ENCODE assay signal across 25 cellular contexts in genomic region chr2:60659026-60659425, GRCh38.
A peak's percentile ranks its signal among the peaks of the same experiment; 100 is the strongest.
DNase-seq lines count a peak whose midpoint lies in the region; ATAC-seq and TF ChIP-seq lines count a peak whose summit lies in the region.
"Had no signal": no experiment of that assay in that cellular context is flagged by ENCODE, and none has a peak within 500 bp of the region (broad histone marks: within the 10 kb centered on the region; RNA-seq: fewer than 3 reads in every experiment).

No MANE protein-coding gene starts in this region.

- peak; percentile 7 for DNase-seq in DMS53 (lab: John Stamatoyannopoulos, UW)
- no peak for DNase-seq in DMS53 treated with DMSO at 0.1 percent for 48 hours (lab: John Stamatoyannopoulos, UW; ENCODE audit: unreplicated experiment)
- DNase-seq in Karpas-422, result peak; percentile 65
- no peak for DNase-seq in WERI-Rb-1
- no peak for DNase-seq in osteoblast (ENCODE audit: insufficient read length, low spot score, missing footprints)
- DNase-seq in NCI-H226, result no peak
- DNase-seq in UCSD-AML1 (lab: John Stamatoyannopoulos, UW; ENCODE audit: unreplicated experiment), result no peak
- DNase-seq: 8988T; Caco-2; effector CD4-positive, alpha-beta T cell; foreskin keratinocyte; immature natural killer cell; IMR-90; left ventricle myocardium inferior; midbrain; MM.1S; NCI-H1436; NCI-H526 treated with DMSO at 0.1 percent for 48 hours; OCI-M1; stimulated activated CD8-positive, alpha-beta memory T cell treated with anti-CD3 and anti-CD28 coated beads, Interleukin-4, amount 100 ng/mL, for 48 hours; upper lobe of left lung had no signal

- no peaks in the 10 kb centered on the region for H4K20me1 ChIP-seq in Karpas-422 (ENCODE audit: insufficient read depth, low read depth, low read length)
- no peaks in the 10 kb centered on the region for H4K20me1 ChIP-seq in osteoblast (ENCODE audit: insufficient read depth, low read length)

- H3K79me2 ChIP-seq in Karpas-422 (ENCODE audit: low read length), result no peaks in the 10 kb centered on the region
- no peaks in the 10 kb centered on the region for H3K79me2 ChIP-seq in osteoblast (ENCODE audit: insufficient read depth, low read length)
- H3K79me2 ChIP-seq: hepatocyte, parathyroid adenoma had no signal

- H3K9me3 ChIP-seq in Karpas-422 (ENCODE audit: low read length), result no peaks in the 10 kb centered on the region
- no peaks in the 10 kb centered on the region for H3K9me3 ChIP-seq in WERI-Rb-1 (ENCODE audit: severe bottlenecking)
- no peaks in the 10 kb centered on the region for H3K9me3 ChIP-seq in osteoblast (ENCODE audit: low read depth, low read length)
- H3K9me3 ChIP-seq: upper lobe of left lung had no signal

- no peak overlapping the region for H3K4me2 ChIP-seq in Karpas-422 (ENCODE audit: low read depth, low read length, poor library complexity, severe bottlenecking)
- no peak overlapping the region for H3K4me2 ChIP-seq in osteoblast (ENCODE audit: insufficient read depth, low read length)
- H3K4me2 ChIP-seq: hepatocyte had no signal

- no peak for ATAC-seq in GM19452 (IDR thresholded peaks at IDR 0.05; ENCODE audit: unreplicated experiment)
- ATAC-seq: foreskin keratinocyte had no signal

- H2AFZ ChIP-seq in Karpas-422 (ENCODE audit: low read length), result no peak overlapping the region
- no peak overlapping the region for H2AFZ ChIP-seq in osteoblast (ENCODE audit: low read length)
- H2AFZ ChIP-seq: hepatocyte, parathyroid adenoma had no signal

- H3K4me1 ChIP-seq in Karpas-422 (ENCODE audit: low read length), result peaks cover 16% of the 10 kb centered on the region
- no peaks in the 10 kb centered on the region for H3K4me1 ChIP-seq in osteoblast (ENCODE audit: insufficient read depth, low read length)
- H3K4me1 ChIP-seq: Caco-2, foreskin keratinocyte, left ventricle myocardium inferior, parathyroid adenoma, upper lobe of left lung had no signal

- TF ChIP-seq CTCF in WERI-Rb-1 (IDR thresholded peaks at IDR 0.05; ENCODE audit: low read depth, low read length) (peak; percentile 22; the same call in 1 of the 2 replicates), osteoblast (IDR thresholded peaks at IDR 0.05; ENCODE audit: extremely low read depth, low read depth, low read length) (peak; percentile 10)

- H3K9ac ChIP-seq in Karpas-422 (ENCODE audit: low read length), result no peak overlapping the region
- H3K9ac ChIP-seq: parathyroid adenoma had no signal

- no peak overlapping the region for H3K4me3 ChIP-seq in Karpas-422 (ENCODE audit: low read length)
- H3K4me3 ChIP-seq in WERI-Rb-1 (ENCODE audit: low read depth, low read length), result no peak overlapping the region
- H3K4me3 ChIP-seq in osteoblast (ENCODE audit: insufficient read depth, low read length), result no peak overlapping the region
- H3K4me3 ChIP-seq: hepatocyte, left ventricle myocardium inferior, upper lobe of left lung had no signal

- H3K27me3 ChIP-seq in Karpas-422 (ENCODE audit: low read length), result no peaks in the 10 kb centered on the region
- H3K27me3 ChIP-seq in WERI-Rb-1 (ENCODE audit: insufficient read depth, low read depth, severe bottlenecking), result peaks cover 10% of the 10 kb centered on the region
- peaks cover 3% of the 10 kb centered on the region for H3K27me3 ChIP-seq in osteoblast (ENCODE audit: insufficient read depth, low read length)
- H3K27me3 ChIP-seq: hepatocyte, upper lobe of left lung had no signal

- no peaks in the 10 kb centered on the region for H3K9me2 ChIP-seq in Karpas-422 (replicated peaks; ENCODE audit: insufficient read depth, low read length)

- H3K27ac ChIP-seq in Karpas-422 (ENCODE audit: low read length) (no peak overlapping the region), WERI-Rb-1 (no peak overlapping the region), osteoblast (ENCODE audit: low read depth, low read length) (no peak overlapping the region)
- H3K27ac ChIP-seq: foreskin keratinocyte, hepatocyte, HL-60, left ventricle myocardium inferior, parathyroid adenoma, upper lobe of left lung had no signal

- H3K36me3 ChIP-seq in Karpas-422 (ENCODE audit: insufficient read depth, low read length), result no peaks in the 10 kb centered on the region
- H3K36me3 ChIP-seq in WERI-Rb-1, result no peaks in the 10 kb centered on the region
- no peaks in the 10 kb centered on the region for H3K36me3 ChIP-seq in osteoblast (ENCODE audit: insufficient read depth, low read length)
- H3K36me3 ChIP-seq: left ventricle myocardium inferior, upper lobe of left lung had no signal

Comparison
In these comparisons a context has a peak if more than half of its experiments do, and no peak if none do; other contexts are left out.
1. DNase-seq: peak in DMS53 (single experiment) and Karpas-422 (single experiment); none in DMS53 treated with DMSO at 0.1 percent for 48 hours (single experiment), WERI-Rb-1 (single experiment), osteoblast (single experiment), NCI-H226 (single experiment) and UCSD-AML1 (single experiment).